Comparison of ENCODE assay signal across 8 cellular contexts in the genomic region with DNA sequence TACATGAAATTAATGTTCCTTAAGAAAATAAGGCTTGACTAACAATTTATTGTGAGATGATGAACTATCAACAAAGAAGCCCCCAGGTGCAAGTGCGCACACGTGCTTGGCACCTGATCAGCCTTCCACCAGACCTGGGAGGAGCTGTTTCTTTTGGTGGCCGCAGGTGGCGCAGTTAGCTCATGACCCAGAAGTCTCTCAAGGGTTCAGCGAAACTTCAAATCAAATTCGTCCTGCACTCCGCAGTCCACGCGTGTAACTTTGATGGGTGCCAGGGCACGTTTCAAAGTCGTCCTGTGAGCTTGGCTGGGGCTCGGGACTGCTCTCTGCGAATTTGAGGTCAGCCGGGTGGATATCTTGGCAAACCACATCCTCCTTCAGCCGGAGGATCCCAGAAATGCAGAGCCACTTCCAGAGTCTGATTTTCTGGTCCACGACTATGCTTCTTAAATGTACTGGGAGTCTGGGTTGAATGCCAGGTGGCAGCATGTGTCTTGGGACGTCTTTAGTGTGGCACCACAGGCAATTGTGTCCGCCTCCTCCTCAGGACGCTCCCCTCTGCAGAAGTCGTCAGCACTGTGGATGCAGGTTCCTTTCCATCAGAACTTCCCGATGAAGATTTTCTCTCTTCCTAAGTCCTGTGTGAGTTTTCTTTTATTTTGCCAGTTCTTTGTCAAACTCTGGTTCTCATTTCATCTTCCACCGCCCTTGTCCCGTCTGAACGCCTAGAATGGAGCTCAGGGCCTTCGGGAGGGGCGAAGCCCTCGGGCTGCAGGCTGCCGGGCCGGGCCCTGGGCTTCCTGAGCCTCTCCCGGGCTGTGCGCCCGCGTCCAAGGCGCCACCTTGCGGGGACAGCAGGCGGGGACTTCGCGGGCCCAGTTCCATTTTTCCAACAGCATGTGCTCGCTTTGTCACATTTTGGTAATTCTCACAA.
DNase-seq lines count a peak whose midpoint lies in the region; ATAC-seq and TF ChIP-seq lines count a peak whose summit lies in the region.

No MANE protein-coding gene starts in this region.

- WGBS in heart right ventricle, 2 donors: 51 to 58% methylated on average over 39 of the region's 39 CpGs
- 55 to 100% methylated on average over 2 to 18 of the region's 39 CpGs for WGBS in gastroesophageal sphincter (ENCODE audit: low coverage in 1 of 2), 2 donors

- TF ChIP-seq EP300 in gastroesophageal sphincter (IDR thresholded peaks at IDR 0.05): no peak

- peak; percentile 90 for DNase-seq in H7
- peak; percentile 31 for DNase-seq in activated T-cell treated with anti-CD3 and anti-CD28 coated beads for 48 hours (ENCODE audit: low read depth)
- peak; percentile 16 to 55 for DNase-seq in heart right ventricle
- peak; percentile 44 for DNase-seq in stimulated activated CD4-positive, alpha-beta T cell treated with anti-CD3 and anti-CD28 coated beads, Interleukin-1b, Interleukin-23, amount 100 ng/mL, for 48 hours
- DNase-seq in NCI-H2196 treated with DMSO at 0.1 percent for 48 hours (lab: John Stamatoyannopoulos, UW; ENCODE audit: unreplicated experiment): no peak
- no peak for DNase-seq in NCI-H510A (lab: John Stamatoyannopoulos, UW)
- no peak for DNase-seq in pons (ENCODE audit: low spot score)

- intact Hi-C loops in heart right ventricle (cut with DNase I): loop anchor here in 3 of 10 donors (5.0 to 10.0 kb wide), 3 partner anchors 77 to 500 kb away; no protein-coding TSS in a partner anchor

- H3K9me3 ChIP-seq in heart right ventricle: peaks cover 0 to 14% (median 4%) of the 10 kb centered on the region in 11 donors
- peaks cover 0 to 11% (median 0%) of the 10 kb centered on the region in 3 donors for H3K9me3 ChIP-seq in gastroesophageal sphincter

- H3K27ac ChIP-seq in heart right ventricle: no peak overlapping the region
- no peak overlapping the region for H3K27ac ChIP-seq in gastroesophageal sphincter

- H3K4me3 ChIP-seq in H7 (ENCODE audit: insufficient read depth, low read depth, low read length) (no peak overlapping the region), heart right ventricle (peak overlapping the region in 3 of 10 donors; percentile 5 to 14 (median 10)), gastroesophageal sphincter (no peak overlapping the region)

- ATAC-seq in heart right ventricle (peak; percentile 64 to 89 (median 79)), gastroesophageal sphincter (no peak)

- H3K27me3 ChIP-seq in H7 (ENCODE audit: control insufficient read depth, insufficient read depth, low read length) (no peaks in the 10 kb centered on the region), heart right ventricle (no peaks in the 10 kb centered on the region), gastroesophageal sphincter (no peaks in the 10 kb centered on the region)

- H3K4me1 ChIP-seq in heart right ventricle (peaks cover 0 to 4% (median 0%) of the 10 kb centered on the region in 9 donors), gastroesophageal sphincter (no peaks in the 10 kb centered on the region)

- no peaks in the 10 kb centered on the region for H3K36me3 ChIP-seq in H7 (replicated peaks; ENCODE audit: control insufficient read depth, insufficient read depth, low read length)
- H3K36me3 ChIP-seq in heart right ventricle: no peaks in the 10 kb centered on the region
- H3K36me3 ChIP-seq in gastroesophageal sphincter: no peaks in the 10 kb centered on the region

- TF ChIP-seq CTCF in heart right ventricle (IDR thresholded peaks at IDR 0.05) (peak; percentile 38 to 74 (median 58)), gastroesophageal sphincter (IDR thresholded peaks at IDR 0.05) (peak in 2 of 4 experiments; percentile 10 to 40)

- no peak for TF ChIP-seq POLR2A in gastroesophageal sphincter (IDR thresholded peaks at IDR 0.05)

Comparison
In these comparisons a context has a peak if more than half of its experiments do, and no peak if none do; other contexts are left out.
1. DNase-seq: peak in H7 (single experiment), activated T-cell treated with anti-CD3 and anti-CD28 coated beads for 48 hours (single experiment), heart right ventricle (2 of 2) and stimulated activated CD4-positive, alpha-beta T cell treated with anti-CD3 and anti-CD28 coated beads, Interleukin-1b, Interleukin-23, amount 100 ng/mL, for 48 hours (single experiment); none in NCI-H2196 treated with DMSO at 0.1 percent for 48 hours (single experiment), NCI-H510A (single experiment) and pons (single experiment).